ENCODE assay signal across 8 cellular contexts in genomic region chrX:134374294-134374693, GRCh38. TPM values are rescaled to one million over a fixed set of nuclear protein-coding genes. Genes with fewer than 3 reads are reported as not detected.
DNase-seq lines count a peak whose midpoint lies in the region; ATAC-seq and TF ChIP-seq lines count a peak whose summit lies in the region.

No MANE protein-coding gene starts in this region.

- CTCF ChIA-PET in Caco-2 (lab: Charles Lee) = no interaction called here

- ATAC-seq in GM19452 (IDR thresholded peaks at IDR 0.05; ENCODE audit: unreplicated experiment) = no peak
- no peak for ATAC-seq in GM21786 (IDR thresholded peaks at IDR 0.05; ENCODE audit: unreplicated experiment)

- no peaks in the 10 kb centered on the region for H3K9me3 Mint-ChIP-seq in Caco-2 (ENCODE audit: unreplicated experiment)

- H2AFZ ChIP-seq in neuron (ENCODE audit: low read depth, low read length) = no peak overlapping the region

- peak overlapping the region; percentile 91 for H3K27ac Mint-ChIP-seq in Caco-2 (ENCODE audit: unreplicated experiment)

- TF ChIP-seq CTCF in Caco-2 (IDR thresholded peaks at IDR 0.05; ENCODE audit: insufficient read depth in 1 of 2, low read depth in 1 of 2, low read length in 1 of 2, severe bottlenecking in 1 of 2, unreplicated experiment in 1 of 2) = no peak
- no peak for TF ChIP-seq CTCF in NB4 (IDR thresholded peaks at IDR 0.05; ENCODE audit: low read depth, low read length)
- no peak for TF ChIP-seq CTCF in dorsolateral prefrontal cortex (IDR thresholded peaks at IDR 0.05 in 54 of 56, conservative IDR thresholded peaks at IDR 0.05 in 2 of 56; ENCODE audit: low read depth in 1 of 56, partially characterized antibody in 56 of 56)

- no peaks in the 10 kb centered on the region for H3K36me3 Mint-ChIP-seq in Caco-2 (ENCODE audit: insufficient read depth, unreplicated experiment)

- DNase-seq in Caco-2 (no peak), NB4 (ENCODE audit: low read depth) (peak; percentile 12), dorsolateral prefrontal cortex (no peak), foreskin melanocyte (no peak)
- no peak for DNase-seq in activated CD4-positive, alpha-beta T cell treated with anti-CD3 and anti-CD28 coated beads for 48 hours

- H3K27me3 ChIP-seq in Caco-2 (replicated peaks; ENCODE audit: control insufficient read depth, insufficient read depth, low read length) (no peaks in the 10 kb centered on the region), dorsolateral prefrontal cortex (peaks cover 0 to 15% (median 0%) of the 10 kb centered on the region in 45 donors), neuron (ENCODE audit: insufficient read depth, low read length) (no peaks in the 10 kb centered on the region)

- intact Hi-C loops in Caco-2 (cut with micrococcal nuclease; ENCODE audit: unreplicated experiment) (no loop called here), dorsolateral prefrontal cortex (cut with DNase I) (no loop called here)

- TF ChIP-seq POLR2A in NB4 (IDR thresholded peaks at IDR 0.05; ENCODE audit: extremely low read depth, insufficient read length) = no peak

- BruUV-seq in Caco-2 (replicated peaks; lab: Mats Ljungman, UMichigan) = no TSS peak

- H3K4me1 Mint-ChIP-seq in Caco-2 (ENCODE audit: low read depth, unreplicated experiment) = no peaks in the 10 kb centered on the region

- H3K4me1 ChIP-seq in Caco-2 = no peaks in the 10 kb centered on the region
- H3K4me1 ChIP-seq in neuron (ENCODE audit: insufficient read depth, low read length) = peaks cover 15% of the 10 kb centered on the region

- H3K4me3 Mint-ChIP-seq in Caco-2 (ENCODE audit: unreplicated experiment) = peak overlapping the region; percentile 96

- peak overlapping the region in 18 of 59 donors; percentile 6 to 94 (median 86) for H3K27ac ChIP-seq in dorsolateral prefrontal cortex

- H3K36me3 ChIP-seq in Caco-2 (ENCODE audit: control insufficient read depth, insufficient read depth, low read length) (no peaks in the 10 kb centered on the region), neuron (ENCODE audit: insufficient read depth, low read length) (peaks cover 5% of the 10 kb centered on the region)

- H3K4me3 ChIP-seq in Caco-2 (ENCODE audit: low read depth, low read length) (peak overlapping the region; percentile 65), NB4 (ENCODE audit: low read depth, low read length) (peak overlapping the region; percentile 91), dorsolateral prefrontal cortex (peak overlapping the region; percentile 40 to 89 (median 73)), neuron (ENCODE audit: low read length) (peak overlapping the region; percentile 58)

- H3K9me3 ChIP-seq in Caco-2 = no peaks in the 10 kb centered on the region
- no peaks in the 10 kb centered on the region for H3K9me3 ChIP-seq in neuron (ENCODE audit: low read length)

- H3K27me3 Mint-ChIP-seq in Caco-2 (ENCODE audit: insufficient read depth, unreplicated experiment) = no peaks in the 10 kb centered on the region

- POLR2A ChIA-PET in Caco-2 (lab: Charles Lee) = interaction anchor here (0.8 kb wide), 1 partner anchor 9 kb away, joined by 3 read pairs; no protein-coding TSS in a partner anchor

RNA-seq across cellular contexts. Expression of gene PHF6, which starts 1.2 kb away (rescaled TPM):
- total RNA-seq in Caco-2 (2022) (21.2 and 22.3 TPM in 2 replicates), dorsolateral prefrontal cortex (10 to 100 TPM; 17.5 to 34.4 (median 24.7) TPM)
